1 cellular context compared by ENCODE assay signal in genomic region chr6:21615504-21615903, GRCh38.
TF ChIP-seq lines count a peak whose summit lies in the region.

No MANE protein-coding gene starts in this region.

TF ChIP-seq in K562, 482 proteins besides CTCF, POLR2A, EP300 and RAD21 (continued from another document):
- TF ChIP-seq, protein P1, sequence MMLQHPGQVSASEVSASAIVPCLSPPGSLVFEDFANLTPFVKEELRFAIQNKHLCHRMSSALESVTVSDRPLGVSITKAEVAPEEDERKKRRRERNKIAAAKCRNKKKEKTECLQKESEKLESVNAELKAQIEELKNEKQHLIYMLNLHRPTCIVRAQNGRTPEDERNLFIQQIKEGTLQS (IDR thresholded peaks at IDR 0.05), result peak; percentile 69
- TF ChIP-seq, protein P1 (CRISPR knock-in tag; conservative IDR thresholded peaks at IDR 0.05), result no peak
- TF ChIP-seq EP400 (IDR thresholded peaks at IDR 0.05), result no peak
- TF ChIP-seq TRIM28 (IDR thresholded peaks at IDR 0.05), result no peak
- peak; percentile 35 for TF ChIP-seq ARID1B (IDR thresholded peaks at IDR 0.05)
- peak; percentile 54; the same call in 1 of the 2 replicates for TF ChIP-seq LCOR (CRISPR knock-in tag; IDR thresholded peaks at IDR 0.05)
